ENCODE assay signal across 4 cellular contexts in the genomic region with DNA sequence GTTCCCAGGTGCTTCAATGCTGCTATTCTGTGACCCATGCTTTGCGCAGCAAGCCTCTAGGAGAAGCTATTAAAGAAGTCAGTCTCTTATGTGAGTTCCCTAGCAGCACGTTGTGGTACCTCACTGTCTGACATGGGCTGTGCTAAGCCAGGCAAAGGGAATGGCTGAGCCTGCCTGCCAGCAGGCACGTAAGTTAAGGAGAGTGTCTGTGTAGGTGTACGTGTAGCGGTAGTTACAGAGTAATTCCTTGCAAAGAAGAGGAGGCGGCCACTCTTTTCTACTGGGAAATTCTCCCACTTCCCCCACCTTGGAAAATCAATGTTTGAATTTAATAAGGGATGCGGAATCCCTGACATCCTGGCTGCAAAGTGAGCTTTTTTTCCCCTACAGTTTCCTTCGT.
"Had no signal": no experiment of that assay in that cellular context is flagged by ENCODE, and none has a peak within 500 bp of the region (broad histone marks: within the 10 kb centered on the region; RNA-seq: fewer than 3 reads in every experiment).

No MANE protein-coding gene starts in this region.

- DNase-seq: H9, HCEC 1CT had no signal

- H3K4me3 ChIP-seq: GM23338 had no signal

- H2AFZ ChIP-seq: GM23338 had no signal

- H3K27ac ChIP-seq: HL-60 had no signal

- H3K4me2 ChIP-seq: GM23338 had no signal
